In genomic region chrX:29065477-29065876, GRCh38 we compare ENCODE assay signal across 21 cellular contexts.
DNase-seq lines count a peak whose midpoint lies in the region; ATAC-seq, FAIRE-seq and TF ChIP-seq lines count a peak whose summit lies in the region.
"Had no signal": no experiment of that assay in that cellular context is flagged by ENCODE, and none has a peak within 500 bp of the region (broad histone marks: within the 10 kb centered on the region; RNA-seq: fewer than 3 reads in every experiment).

No MANE protein-coding gene starts in this region.

- CTCF ChIA-PET in A549 (lab: Yijun Ruan, JAX): no interaction called here

- H3K27ac ChIP-seq in A549 (no peak overlapping the region), astrocyte (ENCODE audit: low read depth, low read length) (no peak overlapping the region), caudate nucleus (ENCODE audit: low read depth, low read length) (no peak overlapping the region)
- H3K27ac ChIP-seq: BLaER1 treated with 17β-estradiol and CSF1 and Interleukin-3, amounts not matched to agents 10 nM and 100 nM; C4-2B had no signal

- no peak for TF ChIP-seq RAD21 in A549 (conservative IDR thresholded peaks at IDR 0.05 in 1 of 2, IDR thresholded peaks at IDR 0.05 in 1 of 2)

- H3K27me3 ChIP-seq in astrocyte (ENCODE audit: insufficient read depth, low read length): no peaks in the 10 kb centered on the region
- H3K27me3 ChIP-seq: BLaER1 treated with 17β-estradiol and CSF1 and Interleukin-3, amounts not matched to agents 10 nM and 100 nM had no signal

- TF ChIP-seq EP300 in A549 (IDR thresholded peaks at IDR 0.05): no peak

- H3K79me2 ChIP-seq in astrocyte (ENCODE audit: insufficient read depth, low read length): no peaks in the 10 kb centered on the region

- H3K9me3 Mint-ChIP-seq in astrocyte (ENCODE audit: unreplicated experiment): peaks cover 2% of the 10 kb centered on the region

- no peak overlapping the region for H3K4me2 ChIP-seq in A549
- no peak overlapping the region for H3K4me2 ChIP-seq in astrocyte (ENCODE audit: low read length)
- H3K4me2 ChIP-seq: BLaER1 treated with 17β-estradiol and CSF1 and Interleukin-3, amounts not matched to agents 10 nM and 100 nM had no signal

- no peaks in the 10 kb centered on the region for H3K9me3 ChIP-seq in A549
- no peaks in the 10 kb centered on the region for H3K9me3 ChIP-seq in astrocyte (ENCODE audit: insufficient read depth, low read depth, low read length)
- H3K9me3 ChIP-seq: Caco-2 had no signal

- no peak overlapping the region for H2AFZ ChIP-seq in astrocyte (ENCODE audit: low read depth, low read length)

- POLR2A ChIA-PET in A549 (lab: Yijun Ruan, JAX): no interaction called here

- H4K20me1 ChIP-seq in astrocyte (ENCODE audit: insufficient read depth, low read length): no peaks in the 10 kb centered on the region
- H4K20me1 ChIP-seq: BLaER1 treated with 17β-estradiol and CSF1 and Interleukin-3, amounts not matched to agents 10 nM and 100 nM had no signal

- peak; percentile 18 for FAIRE-seq in A549 (lab: Jason Lieb, UNC)
- peak; percentile 98 for FAIRE-seq in astrocyte (lab: Jason Lieb, UNC)
- FAIRE-seq: A204.1, D721Med, G401.6, GM12891 had no signal

- no peak for TF ChIP-seq CTCF in A549 (IDR thresholded peaks at IDR 0.05)
- no peak for TF ChIP-seq CTCF in astrocyte (IDR thresholded peaks at IDR 0.05; ENCODE audit: insufficient read depth, low read depth, low read length)

- ATAC-seq in A549 (no peak), left lobe of liver (peak; percentile 31)
- ATAC-seq: CD8-positive, alpha-beta T cell had no signal

- no peaks in the 10 kb centered on the region for H3K4me1 ChIP-seq in A549
- no peaks in the 10 kb centered on the region for H3K4me1 ChIP-seq in astrocyte (ENCODE audit: insufficient read depth, low read length)
- H3K4me1 ChIP-seq: BLaER1 treated with 17β-estradiol and CSF1 and Interleukin-3, amounts not matched to agents 10 nM and 100 nM; Caco-2 had no signal

- no peaks in the 10 kb centered on the region for H3K4me1 Mint-ChIP-seq in astrocyte (ENCODE audit: low read depth, unreplicated experiment)
- H3K4me1 Mint-ChIP-seq: B cell had no signal

- DNase-seq in A549 (ENCODE audit: low read depth in 1 of 2, low spot score in 1 of 2) (no peak), astrocyte (ENCODE audit: low read depth) (no peak), left lobe of liver (ENCODE audit: low spot score) (no peak), caudate nucleus (lab: John Stamatoyannopoulos, UW) (no peak), Kasumi-1 (lab: John Stamatoyannopoulos, UW) (no peak), hippocampal formation (lab: John Stamatoyannopoulos, UW) (no peak)
- DNase-seq: 8988T; AML-193; Caco-2; Calu3; CD4-positive, alpha-beta T cell; CD8-positive, alpha-beta T cell; DMS79 treated with DMSO at 0.1 percent for 48 hours; GF-D8 had no signal

- WGBS in A549 (ENCODE audit: missing lambda C conversion rate): 33% methylated on average over 2 of the region's 2 CpGs

- no peaks in the 10 kb centered on the region for H3K27me3 Mint-ChIP-seq in astrocyte (ENCODE audit: low read depth, unreplicated experiment)
- H3K27me3 Mint-ChIP-seq: B cell; CD4-positive, alpha-beta T cell had no signal

- no peak for TF ChIP-seq POLR2A in A549 (IDR thresholded peaks at IDR 0.05; ENCODE audit: low read length)

- no peak overlapping the region for H3K4me3 ChIP-seq in A549
- H3K4me3 ChIP-seq in astrocyte (ENCODE audit: insufficient read depth, low read depth, low read length): no peak overlapping the region
- H3K4me3 ChIP-seq: BLaER1 treated with 17β-estradiol and CSF1 and Interleukin-3, amounts not matched to agents 10 nM and 100 nM had no signal

- no peaks in the 10 kb centered on the region for H3K36me3 ChIP-seq in astrocyte (ENCODE audit: insufficient read depth, low read length)
- H3K36me3 ChIP-seq: BLaER1 treated with 17β-estradiol and CSF1 and Interleukin-3, amounts not matched to agents 10 nM and 100 nM had no signal

- H3K9ac ChIP-seq in astrocyte (ENCODE audit: low read length): no peak overlapping the region
- H3K9ac ChIP-seq: BLaER1 treated with 17β-estradiol and CSF1 and Interleukin-3, amounts not matched to agents 10 nM and 100 nM had no signal

- H3K36me3 Mint-ChIP-seq in astrocyte (ENCODE audit: low read depth, unreplicated experiment): no peaks in the 10 kb centered on the region
- H3K36me3 Mint-ChIP-seq: CD8-positive, alpha-beta T cell had no signal

- no peak overlapping the region for H3K4me3 Mint-ChIP-seq in astrocyte (ENCODE audit: unreplicated experiment)
- H3K4me3 Mint-ChIP-seq: B cell; CD4-positive, alpha-beta T cell; CD8-positive, alpha-beta T cell had no signal

- H3K27ac Mint-ChIP-seq in astrocyte (ENCODE audit: unreplicated experiment): no peak overlapping the region
- H3K27ac Mint-ChIP-seq: B cell; CD4-positive, alpha-beta T cell; CD8-positive, alpha-beta T cell had no signal

TF ChIP-seq in A549, 52 proteins besides CTCF, POLR2A, EP300 and RAD21:
- TF ChIP-seq ZSCAN20 (CRISPR knock-in tag; IDR thresholded peaks at IDR 0.05) (no peak), TP53 (CRISPR knock-in tag; IDR thresholded peaks at IDR 0.05) (no peak), MAX (IDR thresholded peaks at IDR 0.05) (no peak), ELK1 (IDR thresholded peaks at IDR 0.05; ENCODE audit: low read depth, low read length) (no peak), BHLHE40 (IDR thresholded peaks at IDR 0.05; ENCODE audit: low read depth, low read length) (no peak), FOSL2 (IDR thresholded peaks at IDR 0.05) (no peak), FOSL2 (CRISPR knock-in tag; IDR thresholded peaks at IDR 0.05) (no peak), MYC (IDR thresholded peaks at IDR 0.05; ENCODE audit: borderline replicate concordance, low read length) (no peak), HDAC2 (IDR thresholded peaks at IDR 0.05) (no peak), KDM1A (IDR thresholded peaks at IDR 0.05; ENCODE audit: low read depth) (no peak), SMC3 (IDR thresholded peaks at IDR 0.05) (no peak), KDM5A (IDR thresholded peaks at IDR 0.05) (no peak), EHMT2 (IDR thresholded peaks at IDR 0.05; ENCODE audit: low read depth) (no peak)
